Comparison of ENCODE assay signal across 16 cellular contexts in genomic region chr4:16508968-16509367, GRCh38.
DNase-seq lines count a peak whose midpoint lies in the region; ATAC-seq and TF ChIP-seq lines count a peak whose summit lies in the region.
"Had no signal": no experiment of that assay in that cellular context is flagged by ENCODE, and none has a peak within 500 bp of the region (broad histone marks: within the 10 kb centered on the region; RNA-seq: fewer than 3 reads in every experiment).

No MANE protein-coding gene starts in this region.

- no peaks in the 10 kb centered on the region for H3K9me3 Mint-ChIP-seq in endothelial cell (ENCODE audit: unreplicated experiment)
- peaks cover 7% of the 10 kb centered on the region for H3K9me3 Mint-ChIP-seq in osteocyte (ENCODE audit: unreplicated experiment)

- peaks cover 2% of the 10 kb centered on the region; the same call in 1 of the 2 replicates for H3K36me3 ChIP-seq in H7 (replicated peaks; ENCODE audit: control insufficient read depth, insufficient read depth, low read length)

- H3K36me3 Mint-ChIP-seq in endothelial cell (ENCODE audit: low read depth, unreplicated experiment) (peaks cover 82% of the 10 kb centered on the region), osteocyte (ENCODE audit: unreplicated experiment) (no peaks in the 10 kb centered on the region)

- H3K27me3 Mint-ChIP-seq in endothelial cell (ENCODE audit: unreplicated experiment): peaks cover 3% of the 10 kb centered on the region
- H3K27me3 Mint-ChIP-seq in osteocyte (ENCODE audit: unreplicated experiment): no peaks in the 10 kb centered on the region

- H3K27me3 ChIP-seq in H7 (ENCODE audit: control insufficient read depth, insufficient read depth, low read length): no peaks in the 10 kb centered on the region
- H3K27me3 ChIP-seq: hepatocyte had no signal

- TF ChIP-seq CTCF in GM12864 (IDR thresholded peaks at IDR 0.05; ENCODE audit: low read depth, low read length, missing control alignments) (peak; percentile 57), LNCaP clone FGC (IDR thresholded peaks at IDR 0.05; ENCODE audit: control insufficient read depth, extremely low read depth, insufficient read depth) (peak; percentile 21; the same call in 1 of the 2 replicates), endothelial cell (IDR thresholded peaks at IDR 0.05; ENCODE audit: unreplicated experiment) (peak; percentile 81), osteocyte (IDR thresholded peaks at IDR 0.05) (peak; percentile 9)

- H3K4me3 Mint-ChIP-seq in endothelial cell (ENCODE audit: unreplicated experiment) (peak overlapping the region; percentile 45), osteocyte (ENCODE audit: unreplicated experiment) (no peak overlapping the region)

- peaks cover 15% of the 10 kb centered on the region for H3K4me1 Mint-ChIP-seq in endothelial cell (ENCODE audit: unreplicated experiment)
- no peaks in the 10 kb centered on the region for H3K4me1 Mint-ChIP-seq in osteocyte (ENCODE audit: unreplicated experiment)

- ATAC-seq in GM21529 (IDR thresholded peaks at IDR 0.05; ENCODE audit: unreplicated experiment) (no peak), HG02763 (IDR thresholded peaks at IDR 0.05; ENCODE audit: unreplicated experiment) (no peak)

- no peak for DNase-seq in GM12864 (ENCODE audit: low read depth)
- DNase-seq in LNCaP clone FGC (ENCODE audit: low read depth): no peak
- DNase-seq in endothelial cell (ENCODE audit: low spot score): no peak
- DNase-seq in osteocyte (ENCODE audit: extremely low spot score, unreplicated experiment): no peak
- DNase-seq in H7: no peak
- DNase-seq: activated CD4-positive, alpha-beta T cell treated with anti-CD3 and anti-CD28 coated beads, Interleukin-2, amount 50 U/mL, for 1 hour; activated gamma-delta T cell treated with Interleukin-2 at 50 U/mL for 16 hours; EL; NCI-H1092 treated with DMSO at 0.1 percent for 48 hours; NCI-H524 treated with DMSO at 0.1 percent for 48 hours had no signal

- H3K27ac Mint-ChIP-seq in endothelial cell (ENCODE audit: unreplicated experiment): no peak overlapping the region
- no peak overlapping the region for H3K27ac Mint-ChIP-seq in osteocyte (ENCODE audit: unreplicated experiment)

- H3K4me3 ChIP-seq in GM12864 (ENCODE audit: low read depth, low read length) (no peak overlapping the region), LNCaP clone FGC (ENCODE audit: low read depth, low read length) (no peak overlapping the region), H7 (ENCODE audit: insufficient read depth, low read depth, low read length) (no peak overlapping the region)
- H3K4me3 ChIP-seq: coronary artery, HAP-1, hepatocyte, SK-N-MC had no signal

Comparison
In these comparisons a context has a peak if more than half of its experiments do, and no peak if none do; other contexts are left out.
1. CTCF ChIP-seq: peak in every context shown above with its lines; median percentile 81 in endothelial cell; 57 in GM12864; 21 in LNCaP clone FGC; 9 in osteocyte.